8 cellular contexts compared by ENCODE assay signal in genomic region chr14:92656306-92656705, GRCh38.
DNase-seq lines count a peak whose midpoint lies in the region; ATAC-seq and TF ChIP-seq lines count a peak whose summit lies in the region.

No MANE protein-coding gene starts in this region.

- intact Hi-C loops in esophagus muscularis mucosa (cut with DNase I) (no loop called here), gastrocnemius medialis (cut with DNase I; ENCODE audit: low total_unique reads) (no loop called here)

- ATAC-seq in gastrocnemius medialis (no peak), HG03159 (IDR thresholded peaks at IDR 0.05; ENCODE audit: unreplicated experiment) (no peak)

- H3K27me3 ChIP-seq in SK-N-SH (ENCODE audit: insufficient read depth) (no peaks in the 10 kb centered on the region), esophagus muscularis mucosa (no peaks in the 10 kb centered on the region), gastrocnemius medialis (no peaks in the 10 kb centered on the region)

- in situ Hi-C loops in gastrocnemius medialis (cut with MboI; ENCODE audit: low sequenced_read_pairs in 4 of 4): no loop called here

- no peak for TF ChIP-seq RAD21 in SK-N-SH (IDR thresholded peaks at IDR 0.05; ENCODE audit: low read length)

- H4K20me1 ChIP-seq in SK-N-SH (ENCODE audit: insufficient read depth): no peaks in the 10 kb centered on the region

- CTCF ChIA-PET in SK-N-SH (lab: Yijun Ruan, JAX): interaction anchor here (0.6 to 1.5 kb wide), 3 partner anchors 24 to 62 kb away, joined by 3 read pairs; no protein-coding TSS in a partner anchor

- no peak overlapping the region for H3K4me3 ChIP-seq in SK-N-SH (ENCODE audit: low read depth in 2 of 2, low read length in 1 of 2)
- H3K4me3 ChIP-seq in esophagus muscularis mucosa: no peak overlapping the region
- H3K4me3 ChIP-seq in gastrocnemius medialis: no peak overlapping the region

- no peaks in the 10 kb centered on the region for H3K79me2 ChIP-seq in SK-N-SH (ENCODE audit: insufficient read depth)

- no peak overlapping the region for H3K4me2 ChIP-seq in SK-N-SH

- H3K9me3 ChIP-seq in SK-N-SH: no peaks in the 10 kb centered on the region
- no peaks in the 10 kb centered on the region for H3K9me3 ChIP-seq in esophagus muscularis mucosa
- H3K9me3 ChIP-seq in gastrocnemius medialis: no peaks in the 10 kb centered on the region

- no peak overlapping the region for H2AFZ ChIP-seq in SK-N-SH (ENCODE audit: low read depth)

- TF ChIP-seq POLR2A in esophagus muscularis mucosa (IDR thresholded peaks at IDR 0.05; ENCODE audit: low read depth) (no peak), gastrocnemius medialis (IDR thresholded peaks at IDR 0.05) (no peak)

- TF ChIP-seq EP300 in SK-N-SH (IDR thresholded peaks at IDR 0.05; ENCODE audit: borderline replicate concordance in 1 of 2, low read depth in 1 of 2, low read length in 1 of 2) (no peak), esophagus muscularis mucosa (IDR thresholded peaks at IDR 0.05) (no peak)

- POLR2A ChIA-PET in SK-N-SH (lab: Yijun Ruan, JAX): no interaction called here

- H3K9me2 ChIP-seq in SK-N-SH: no peaks in the 10 kb centered on the region

- H3K4me1 ChIP-seq in SK-N-SH (ENCODE audit: control insufficient read depth in 1 of 2, insufficient read depth in 2 of 2, low read depth in 1 of 2, low read length in 1 of 2): peaks cover 0 to 2% of the 10 kb centered on the region in 2 experiments; a peak in 1 of 4 replicates
- peaks cover 24 to 40% (median 30%) of the 10 kb centered on the region in 4 donors for H3K4me1 ChIP-seq in esophagus muscularis mucosa
- H3K4me1 ChIP-seq in gastrocnemius medialis: peaks cover 0 to 5% of the 10 kb centered on the region in 2 donors

- H3F3A ChIP-seq in SK-N-SH (replicated peaks; ENCODE audit: insufficient read depth): no peaks in the 10 kb centered on the region

- 71% methylated on average over 7 of the region's 7 CpGs for WGBS in SK-N-SH (ENCODE audit: low lambda C conversion rate)
- 83% methylated on average over 5 of the region's 7 CpGs for WGBS in esophagus muscularis mucosa

- no peak overlapping the region for H3K9ac ChIP-seq in SK-N-SH

- DNase-seq in EH (ENCODE audit: low read depth): peak; percentile 36
- DNase-seq in SK-N-SH: no peak
- DNase-seq in esophagus muscularis mucosa (ENCODE audit: extremely low spot score): no peak
- no peak for DNase-seq in gastrocnemius medialis
- DNase-seq in NK-92 treated with Interleukin-12 subunit alpha and Interleukin-12 subunit beta, amount 100 ng/mL, for 24 hours (lab: John Stamatoyannopoulos, UW): no peak
- DNase-seq in OCI-M2 (lab: John Stamatoyannopoulos, UW; ENCODE audit: unreplicated experiment): no peak
- no peak for DNase-seq in activated CD4-positive, CD25-positive, alpha-beta regulatory T cell treated with anti-CD3 and anti-CD28 coated beads, Interleukin-2, amount 50 U/mL, for 72 hours

- H3K36me3 ChIP-seq in SK-N-SH (replicated peaks in 1 of 2; ENCODE audit: control insufficient read depth in 1 of 2, insufficient read depth in 2 of 2, low read length in 1 of 2) (peaks cover 11 to 24% of the 10 kb centered on the region in 2 experiments), esophagus muscularis mucosa (peaks cover 0 to 47% (median 42%) of the 10 kb centered on the region in 4 donors), gastrocnemius medialis (no peaks in the 10 kb centered on the region)

- no peak overlapping the region for H3K27ac ChIP-seq in SK-N-SH (ENCODE audit: low read depth in 2 of 2, low read length in 1 of 2)
- H3K27ac ChIP-seq in esophagus muscularis mucosa (replicated peaks in 1 of 4): peak overlapping the region; percentile 20 to 52 (median 45)
- peak overlapping the region in 3 of 4 donors; percentile 54 to 56 (median 55) for H3K27ac ChIP-seq in gastrocnemius medialis

- TF ChIP-seq CTCF in SK-N-SH (IDR thresholded peaks at IDR 0.05) (peak; percentile 17; the same call in 1 of the 2 replicates), esophagus muscularis mucosa (IDR thresholded peaks at IDR 0.05) (peak in 1 of 3 experiments; percentile 7), gastrocnemius medialis (IDR thresholded peaks at IDR 0.05 in 4 of 5, conservative IDR thresholded peaks at IDR 0.05 in 1 of 5) (no peak)

TF ChIP-seq in SK-N-SH, 30 proteins besides CTCF, POLR2A, EP300 and RAD21:
- TF ChIP-seq TAF1 (IDR thresholded peaks at IDR 0.05; ENCODE audit: borderline replicate concordance, low read depth, low read length) (no peak), RXRA (IDR thresholded peaks at IDR 0.05; ENCODE audit: borderline replicate concordance, low read depth) (no peak), NRF1 (IDR thresholded peaks at IDR 0.05; ENCODE audit: low read depth, low read length) (no peak), FOXJ3 (CRISPR knock-in tag; IDR thresholded peaks at IDR 0.05) (no peak), ELF1 (IDR thresholded peaks at IDR 0.05) (no peak), FOSL2 (IDR thresholded peaks at IDR 0.05; ENCODE audit: borderline replicate concordance, low read depth) (no peak), YY1 (IDR thresholded peaks at IDR 0.05; ENCODE audit: low read depth) (no peak)
- TF ChIP-seq, protein P1, sequence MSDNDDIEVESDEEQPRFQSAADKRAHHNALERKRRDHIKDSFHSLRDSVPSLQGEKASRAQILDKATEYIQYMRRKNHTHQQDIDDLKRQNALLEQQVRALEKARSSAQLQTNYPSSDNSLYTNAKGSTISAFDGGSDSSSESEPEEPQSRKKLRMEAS (IDR thresholded peaks at IDR 0.05; ENCODE audit: low read depth): no peak
- TF ChIP-seq, protein P2, sequence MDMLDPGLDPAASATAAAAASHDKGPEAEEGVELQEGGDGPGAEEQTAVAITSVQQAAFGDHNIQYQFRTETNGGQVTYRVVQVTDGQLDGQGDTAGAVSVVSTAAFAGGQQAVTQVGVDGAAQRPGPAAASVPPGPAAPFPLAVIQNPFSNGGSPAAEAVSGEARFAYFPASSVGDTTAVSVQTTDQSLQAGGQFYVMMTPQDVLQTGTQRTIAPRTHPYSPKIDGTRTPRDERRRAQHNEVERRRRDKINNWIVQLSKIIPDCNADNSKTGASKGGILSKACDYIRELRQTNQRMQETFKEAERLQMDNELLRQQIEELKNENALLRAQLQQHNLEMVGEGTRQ (IDR thresholded peaks at IDR 0.05; ENCODE audit: borderline replicate concordance, low read depth, low read length): no peak

Comparison
In these comparisons a context has a peak if more than half of its experiments do, and no peak if none do; other contexts are left out.
1. H3K27ac ChIP-seq: peak in esophagus muscularis mucosa (4 of 4) and gastrocnemius medialis (3 of 4); none in SK-N-SH (0 of 2).